In genomic region chr7:77335581-77335980, GRCh38 we compare ENCODE assay signal across 2 cellular contexts.
TF ChIP-seq lines count a peak whose summit lies in the region.

No MANE protein-coding gene starts in this region.

TF ChIP-seq in SK-N-SH, 30 proteins besides CTCF, POLR2A, EP300 and RAD21:
- no peak for TF ChIP-seq PBX3 (IDR thresholded peaks at IDR 0.05)
- TF ChIP-seq CHD2 (IDR thresholded peaks at IDR 0.05; ENCODE audit: low read length, partially characterized antibody): no peak
- TF ChIP-seq FOSL2 (IDR thresholded peaks at IDR 0.05; ENCODE audit: borderline replicate concordance, low read depth): no peak
- TF ChIP-seq USF2 (IDR thresholded peaks at IDR 0.05; ENCODE audit: borderline replicate concordance, low read depth, low read length): no peak
- no peak for TF ChIP-seq POLR2AphosphoS5 (IDR thresholded peaks at IDR 0.05; ENCODE audit: low read depth, low read length)
- TF ChIP-seq MAX (IDR thresholded peaks at IDR 0.05; ENCODE audit: low read depth): no peak
- no peak for TF ChIP-seq ELF1 (IDR thresholded peaks at IDR 0.05)
- no peak for TF ChIP-seq REST (IDR thresholded peaks at IDR 0.05; ENCODE audit: low read depth, low read length)
- no peak for TF ChIP-seq RCOR1 (IDR thresholded peaks at IDR 0.05; ENCODE audit: low read length)
- no peak for TF ChIP-seq NFIC (IDR thresholded peaks at IDR 0.05; ENCODE audit: borderline replicate concordance)
- TF ChIP-seq YY1 (IDR thresholded peaks at IDR 0.05; ENCODE audit: low read depth): no peak
- no peak for TF ChIP-seq TAF1 (IDR thresholded peaks at IDR 0.05; ENCODE audit: borderline replicate concordance, low read depth, low read length)
- no peak for TF ChIP-seq SMC3 (IDR thresholded peaks at IDR 0.05; ENCODE audit: low read depth, low read length)
- TF ChIP-seq EZH2phosphoT487 (IDR thresholded peaks at IDR 0.05; ENCODE audit: borderline replicate concordance, low read depth): no peak
- no peak for TF ChIP-seq FOXM1 (IDR thresholded peaks at IDR 0.05; ENCODE audit: low read depth)
- no peak for TF ChIP-seq RFX5 (IDR thresholded peaks at IDR 0.05; ENCODE audit: low read length)
- no peak for TF ChIP-seq IRF3 (IDR thresholded peaks at IDR 0.05; ENCODE audit: low read depth, low read length)
- TF ChIP-seq JUND (IDR thresholded peaks at IDR 0.05): no peak
- no peak for TF ChIP-seq GATA2 (CRISPR knock-in tag; IDR thresholded peaks at IDR 0.05)
TF ChIP-seq in SK-N-SH: peak in this region for 0.

TF ChIP-seq in GM12878, 131 proteins besides CTCF, POLR2A, EP300 and RAD21 (continued from another document):
- TF ChIP-seq CEBPZ (IDR thresholded peaks at IDR 0.05; ENCODE audit: low read depth, low read length) (no peak), SMC3 (IDR thresholded peaks at IDR 0.05; ENCODE audit: borderline replicate concordance, low read length) (no peak), RB1 (IDR thresholded peaks at IDR 0.05; ENCODE audit: borderline replicate concordance) (no peak), HSF1 (IDR thresholded peaks at IDR 0.05; ENCODE audit: low read depth, low read length) (no peak)
